In genomic region chr7:41451826-41452225, GRCh38 we compare ENCODE assay signal across 24 cellular contexts.
A peak's percentile ranks its signal among the peaks of the same experiment; 100 is the strongest.
DNase-seq lines count a peak whose midpoint lies in the region; TF ChIP-seq lines count a peak whose summit lies in the region.
"Had no signal": no experiment of that assay in that cellular context is flagged by ENCODE, and none has a peak within 500 bp of the region (broad histone marks: within the 10 kb centered on the region; RNA-seq: fewer than 3 reads in every experiment).

No MANE protein-coding gene starts in this region.

- H3K4me3 ChIP-seq in breast epithelium = no peak overlapping the region
- H3K4me3 ChIP-seq in SK-N-SH (ENCODE audit: low read depth in 2 of 2, low read length in 1 of 2) = no peak overlapping the region
- H3K4me3 ChIP-seq in fibroblast of villous mesenchyme (ENCODE audit: low read depth, low read length) = no peak overlapping the region
- H3K4me3 ChIP-seq in stomach = no peak overlapping the region
- H3K4me3 ChIP-seq: testis had no signal

- no peak for TF ChIP-seq RAD21 in SK-N-SH (IDR thresholded peaks at IDR 0.05; ENCODE audit: low read length)

- H3K4me3 Mint-ChIP-seq in MCF 10A (ENCODE audit: unreplicated experiment) = no peak overlapping the region
- no peak overlapping the region for H3K4me3 Mint-ChIP-seq in activated CD4-positive, alpha-beta T cell treated with anti-CD3 and anti-CD28 coated beads, Interleukin-2, amount 10 ng/mL, durations not matched to agents 24 days and 14 days
- H3K4me3 Mint-ChIP-seq: activated CD8-positive, alpha-beta T cell treated with anti-CD3 and anti-CD28 coated beads, Interleukin-2, amount 10 ng/mL, durations not matched to agents 7 days and 5 days; stimulated activated effector memory CD8-positive, alpha-beta T cell treated with anti-CD3 and anti-CD28 coated beads, Interleukin-12 subunit alpha, Interleukin-12 subunit beta, amount 100 ng/mL, for 72 hours had no signal

- H3K9me3 ChIP-seq in breast epithelium (no peaks in the 10 kb centered on the region), SK-N-SH (no peaks in the 10 kb centered on the region), stomach (no peaks in the 10 kb centered on the region)
- H3K9me3 ChIP-seq: testis had no signal

- H3K4me1 Mint-ChIP-seq in MCF 10A (ENCODE audit: insufficient read depth, unreplicated experiment) = peaks cover 7% of the 10 kb centered on the region
- H3K4me1 Mint-ChIP-seq in activated CD4-positive, alpha-beta T cell treated with anti-CD3 and anti-CD28 coated beads, Interleukin-2, amount 10 ng/mL, durations not matched to agents 24 days and 14 days = no peaks in the 10 kb centered on the region
- H3K4me1 Mint-ChIP-seq: stimulated activated effector memory CD8-positive, alpha-beta T cell treated with anti-CD3 and anti-CD28 coated beads, Interleukin-12 subunit alpha, Interleukin-12 subunit beta, amount 100 ng/mL, for 72 hours had no signal

- no peaks in the 10 kb centered on the region for H3K27me3 ChIP-seq in breast epithelium
- no peaks in the 10 kb centered on the region for H3K27me3 ChIP-seq in SK-N-SH (ENCODE audit: insufficient read depth)
- no peaks in the 10 kb centered on the region for H3K27me3 ChIP-seq in stomach
- H3K27me3 ChIP-seq: testis had no signal

- no peak overlapping the region for H3K27ac Mint-ChIP-seq in MCF 10A (ENCODE audit: low read depth, unreplicated experiment)
- H3K27ac Mint-ChIP-seq in activated CD4-positive, alpha-beta T cell treated with anti-CD3 and anti-CD28 coated beads, Interleukin-2, amount 10 ng/mL, durations not matched to agents 24 days and 14 days = no peak overlapping the region
- H3K27ac Mint-ChIP-seq: activated CD8-positive, alpha-beta T cell treated with anti-CD3 and anti-CD28 coated beads, Interleukin-2, amount 10 ng/mL, durations not matched to agents 7 days and 5 days; stimulated activated effector memory CD8-positive, alpha-beta T cell treated with anti-CD3 and anti-CD28 coated beads, Interleukin-12 subunit alpha, Interleukin-12 subunit beta, amount 100 ng/mL, for 72 hours had no signal

- H3K4me2 ChIP-seq in SK-N-SH = no peak overlapping the region

- CTCF ChIA-PET in MCF 10A (lab: Yijun Ruan, JAX) (interaction anchor here (0.7 kb wide), 1 partner anchor 245 kb away, joined by 3 read pairs; no protein-coding TSS in a partner anchor), SK-N-SH (lab: Yijun Ruan, JAX) (interaction anchor here (1.2 kb wide), 1 partner anchor 12 kb away, joined by 3 read pairs; no protein-coding TSS in a partner anchor)

- TF ChIP-seq EP300 in SK-N-SH (IDR thresholded peaks at IDR 0.05; ENCODE audit: borderline replicate concordance in 1 of 2, low read depth in 1 of 2, low read length in 1 of 2) (no peak), stomach (IDR thresholded peaks at IDR 0.05) (no peak)

- H3K9ac ChIP-seq in SK-N-SH = no peak overlapping the region

- no peaks in the 10 kb centered on the region for H3K27me3 Mint-ChIP-seq in MCF 10A (ENCODE audit: insufficient read depth, unreplicated experiment)
- H3K27me3 Mint-ChIP-seq in activated CD4-positive, alpha-beta T cell treated with anti-CD3 and anti-CD28 coated beads, Interleukin-2, amount 10 ng/mL, durations not matched to agents 24 days and 14 days = no peaks in the 10 kb centered on the region

- DNase-seq in MCF 10A (ENCODE audit: unreplicated experiment) (peak; percentile 11), breast epithelium (ENCODE audit: low spot score in 2 of 2) (no peak), SK-N-SH (no peak), fibroblast of villous mesenchyme (ENCODE audit: low read depth) (peak; percentile 21), activated gamma-delta T cell treated with Interleukin-2 at 50 U/mL for 16 hours (no peak), midbrain (lab: John Stamatoyannopoulos, UW) (no peak), stomach (no peak)
- no peak for DNase-seq in activated CD4-positive, alpha-beta T cell treated with anti-CD3 and anti-CD28 coated beads, Interleukin-2, amount 10 ng/mL, durations not matched to agents 24 days and 14 days
- DNase-seq: activated CD8-positive, alpha-beta T cell treated with anti-CD3 and anti-CD28 coated beads, Interleukin-2, amount 10 ng/mL, durations not matched to agents 7 days and 5 days; activated naive CD4-positive, alpha-beta T cell treated with Interleukin-2 at 50 U/mL for 16 hours; amygdala; caudate nucleus; COR-L47; DND-41; GOT3; MM.1S; NCI-H1417 treated with DMSO at 0.1 percent for 48 hours; NCI-H2171; NCI-H526 treated with DMSO at 0.1 percent for 48 hours; small intestine; stimulated activated CD4-positive, alpha-beta T cell treated with anti-CD3 and anti-CD28 coated beads, Interleukin-2, amount 100 ng/mL, for 24 hours; testis had no signal

- no peaks in the 10 kb centered on the region for H4K20me1 ChIP-seq in SK-N-SH (ENCODE audit: insufficient read depth)

- intact Hi-C loops in MCF 10A (cut with micrococcal nuclease) (no loop called here), breast epithelium (cut with DNase I; ENCODE audit: low total_unique reads) (no loop called here), stomach (cut with DNase I; ENCODE audit: low total_unique reads) (no loop called here)
- intact Hi-C loops in activated CD4-positive, alpha-beta T cell treated with anti-CD3 and anti-CD28 coated beads, Interleukin-2, amount 10 ng/mL, durations not matched to agents 24 days and 14 days (cut with micrococcal nuclease) = no loop called here

- no peak for TF ChIP-seq POLR2A in breast epithelium (IDR thresholded peaks at IDR 0.05)
- TF ChIP-seq POLR2A in stomach (IDR thresholded peaks at IDR 0.05) = no peak

- BruUV-seq in MCF 10A (replicated peaks; lab: Mats Ljungman, UMichigan) = no TSS peak

- TF ChIP-seq CTCF in MCF 10A (IDR thresholded peaks at IDR 0.05; ENCODE audit: unreplicated experiment) = no peak
- TF ChIP-seq CTCF in breast epithelium (IDR thresholded peaks at IDR 0.05) = no peak
- no peak for TF ChIP-seq CTCF in SK-N-SH (IDR thresholded peaks at IDR 0.05)
- TF ChIP-seq CTCF in fibroblast of villous mesenchyme (IDR thresholded peaks at IDR 0.05; ENCODE audit: insufficient read depth, low read depth, low read length) = no peak
- TF ChIP-seq CTCF in stomach (IDR thresholded peaks at IDR 0.05) = no peak

- no peaks in the 10 kb centered on the region for H3K9me2 ChIP-seq in SK-N-SH

- H3K9me3 Mint-ChIP-seq in MCF 10A (ENCODE audit: unreplicated experiment) = no peaks in the 10 kb centered on the region
- H3K9me3 Mint-ChIP-seq in activated CD4-positive, alpha-beta T cell treated with anti-CD3 and anti-CD28 coated beads, Interleukin-2, amount 10 ng/mL, durations not matched to agents 24 days and 14 days = no peaks in the 10 kb centered on the region

- H3F3A ChIP-seq in SK-N-SH (replicated peaks; ENCODE audit: insufficient read depth) = no peaks in the 10 kb centered on the region

- no peaks in the 10 kb centered on the region for H3K4me1 ChIP-seq in breast epithelium
- no peaks in the 10 kb centered on the region for H3K4me1 ChIP-seq in SK-N-SH (ENCODE audit: control insufficient read depth in 1 of 2, insufficient read depth in 2 of 2, low read depth in 1 of 2, low read length in 1 of 2)
- H3K4me1 ChIP-seq in stomach = peaks cover 0 to 8% (median 0%) of the 10 kb centered on the region in 4 donors

- H3K36me3 ChIP-seq in breast epithelium (no peaks in the 10 kb centered on the region), SK-N-SH (replicated peaks in 1 of 2; ENCODE audit: control insufficient read depth in 1 of 2, insufficient read depth in 2 of 2, low read length in 1 of 2) (no peaks in the 10 kb centered on the region), stomach (no peaks in the 10 kb centered on the region)

- H2AFZ ChIP-seq in SK-N-SH (ENCODE audit: low read depth) = no peak overlapping the region

- POLR2A ChIA-PET in MCF 10A (lab: Yijun Ruan, JAX) (interaction anchor here (0.6 to 0.7 kb wide), 2 partner anchors 331 to 410 kb away, joined by 3 to 5 read pairs; no protein-coding TSS in a partner anchor), SK-N-SH (lab: Yijun Ruan, JAX) (no interaction called here)

- 87% methylated on average over 1 of the region's 1 CpG for WGBS in SK-N-SH (ENCODE audit: low lambda C conversion rate)
- 90 to 98% (median 93%) methylated on average over 1 of the region's 1 CpG for WGBS in stomach, 5 donors

- no peaks in the 10 kb centered on the region for H3K79me2 ChIP-seq in SK-N-SH (ENCODE audit: insufficient read depth)

- H3K36me3 Mint-ChIP-seq in MCF 10A (ENCODE audit: insufficient read depth, unreplicated experiment) = no peaks in the 10 kb centered on the region
- no peaks in the 10 kb centered on the region for H3K36me3 Mint-ChIP-seq in activated CD4-positive, alpha-beta T cell treated with anti-CD3 and anti-CD28 coated beads, Interleukin-2, amount 10 ng/mL, durations not matched to agents 24 days and 14 days (ENCODE audit: low read depth)
- H3K36me3 Mint-ChIP-seq: stimulated activated effector memory CD8-positive, alpha-beta T cell treated with anti-CD3 and anti-CD28 coated beads, Interleukin-12 subunit alpha, Interleukin-12 subunit beta, amount 100 ng/mL, for 72 hours had no signal

- H3K27ac ChIP-seq in breast epithelium (no peak overlapping the region), SK-N-SH (ENCODE audit: low read depth in 2 of 2, low read length in 1 of 2) (no peak overlapping the region), stomach (no peak overlapping the region)
- H3K27ac ChIP-seq: 22Rv1, testis had no signal

TF ChIP-seq in SK-N-SH, 30 proteins besides CTCF, POLR2A, EP300 and RAD21 (continues in another document):
- no peak for TF ChIP-seq POLR2AphosphoS5 (IDR thresholded peaks at IDR 0.05; ENCODE audit: low read depth, low read length)
- TF ChIP-seq JUND (IDR thresholded peaks at IDR 0.05) = peak; percentile 27; the same call in 1 of the 2 replicates
- no peak for TF ChIP-seq CHD2 (IDR thresholded peaks at IDR 0.05; ENCODE audit: low read length, partially characterized antibody)
- no peak for TF ChIP-seq SMC3 (IDR thresholded peaks at IDR 0.05; ENCODE audit: low read depth, low read length)
- TF ChIP-seq NRF1 (IDR thresholded peaks at IDR 0.05; ENCODE audit: low read depth, low read length) = no peak

Comparison
In these comparisons a context has a peak if more than half of its experiments do, and no peak if none do; other contexts are left out.
1. DNase-seq: peak in MCF 10A (single experiment) and fibroblast of villous mesenchyme (single experiment); none in breast epithelium (0 of 2), SK-N-SH (single experiment), activated gamma-delta T cell treated with Interleukin-2 at 50 U/mL for 16 hours (single experiment), activated CD4-positive, alpha-beta T cell treated with anti-CD3 and anti-CD28 coated beads, Interleukin-2, amount 10 ng/mL, durations not matched to agents 24 days and 14 days (single experiment), midbrain (single experiment) and stomach (single experiment).